In genomic region chr18:33745396-33745795, GRCh38 we compare ENCODE assay signal across 20 cellular contexts.
"Had no signal": no experiment of that assay in that cellular context is flagged by ENCODE, and none has a peak within 500 bp of the region (broad histone marks: within the 10 kb centered on the region; RNA-seq: fewer than 3 reads in every experiment).

No MANE protein-coding gene starts in this region.

- H3K4me1 ChIP-seq: colonic mucosa, esophagus squamous epithelium, left ventricle myocardium inferior, parathyroid adenoma, vagina had no signal

- ATAC-seq: activated CD8-positive, alpha-beta T cell treated with anti-CD3 and anti-CD28 coated beads, Interleukin-2, amount 10 ng/mL, durations not matched to agents 7 days and 5 days; activated naive CD4-positive, alpha-beta T cell treated with anti-CD3 and anti-CD28 coated beads, Interleukin-2, amount 50 U/mL, for 72 hours; mucosa of descending colon; naive thymus-derived CD4-positive, alpha-beta T cell; stimulated activated memory B cell treated with anti-CD40 and anti-IgM and Interleukin-4, amounts not matched to agents 10 μg/mL and 1 μg/mL and 100 μg/mL, for 72 hours had no signal

- H3K36me3 ChIP-seq: colonic mucosa, esophagus squamous epithelium had no signal

- H3K36me3 Mint-ChIP-seq: memory B cell; naive thymus-derived CD4-positive, alpha-beta T cell; stimulated activated memory B cell treated with anti-CD40 and anti-IgM and Interleukin-4, amounts not matched to agents 10 μg/mL and 1 μg/mL and 100 μg/mL, for 72 hours had no signal

- H3K27ac ChIP-seq: colonic mucosa, esophagus squamous epithelium, left ventricle myocardium inferior, parathyroid adenoma, tibial nerve, vagina had no signal

- H3K9me3 ChIP-seq: colonic mucosa, esophagus squamous epithelium, left ventricle myocardium inferior, mucosa of descending colon, tibial nerve, vagina had no signal

- H3K79me2 ChIP-seq: parathyroid adenoma had no signal

- H3K4me3 Mint-ChIP-seq: activated CD4-positive, alpha-beta T cell treated with anti-CD3 and anti-CD28 coated beads, Interleukin-2, amount 10 ng/mL, durations not matched to agents 24 days and 14 days; activated CD8-positive, alpha-beta T cell treated with anti-CD3 and anti-CD28 coated beads, Interleukin-2, amount 10 ng/mL, durations not matched to agents 7 days and 5 days; memory B cell; naive thymus-derived CD4-positive, alpha-beta T cell; stimulated activated memory B cell treated with anti-CD40 and anti-IgM and Interleukin-4, amounts not matched to agents 10 μg/mL and 1 μg/mL and 100 μg/mL, for 72 hours had no signal

- H3K27me3 Mint-ChIP-seq: activated CD4-positive, alpha-beta T cell treated with anti-CD3 and anti-CD28 coated beads, Interleukin-2, amount 10 ng/mL, durations not matched to agents 24 days and 14 days; naive thymus-derived CD4-positive, alpha-beta T cell; stimulated activated memory B cell treated with anti-CD40 and anti-IgM and Interleukin-4, amounts not matched to agents 10 μg/mL and 1 μg/mL and 100 μg/mL, for 72 hours had no signal

- H3K4me1 Mint-ChIP-seq: activated CD4-positive, alpha-beta T cell treated with anti-CD3 and anti-CD28 coated beads, Interleukin-2, amount 10 ng/mL, durations not matched to agents 24 days and 14 days; memory B cell; naive thymus-derived CD4-positive, alpha-beta T cell; stimulated activated memory B cell treated with anti-CD40 and anti-IgM and Interleukin-4, amounts not matched to agents 10 μg/mL and 1 μg/mL and 100 μg/mL, for 72 hours had no signal

- H3K4me3 ChIP-seq: colonic mucosa, esophagus squamous epithelium, left ventricle myocardium inferior, mucosa of descending colon, tibial nerve, vagina had no signal

- H3K27ac Mint-ChIP-seq: activated CD4-positive, alpha-beta T cell treated with anti-CD3 and anti-CD28 coated beads, Interleukin-2, amount 10 ng/mL, durations not matched to agents 24 days and 14 days; activated CD8-positive, alpha-beta T cell treated with anti-CD3 and anti-CD28 coated beads, Interleukin-2, amount 10 ng/mL, durations not matched to agents 7 days and 5 days; activated naive CD4-positive, alpha-beta T cell treated with anti-CD3 and anti-CD28 coated beads, Interleukin-2, amount 50 U/mL, for 72 hours; memory B cell; naive thymus-derived CD4-positive, alpha-beta T cell; stimulated activated memory B cell treated with anti-CD40 and anti-IgM and Interleukin-4, amounts not matched to agents 10 μg/mL and 1 μg/mL and 100 μg/mL, for 72 hours had no signal

- H3K27me3 ChIP-seq: colonic mucosa, esophagus squamous epithelium, tibial nerve, vagina had no signal

- H2AFZ ChIP-seq: parathyroid adenoma had no signal

- DNase-seq: activated CD4-positive, alpha-beta T cell treated with anti-CD3 and anti-CD28 coated beads, Interleukin-2, amount 10 ng/mL, durations not matched to agents 24 days and 14 days; activated CD4-positive, CD25-positive, alpha-beta regulatory T cell; activated CD8-positive, alpha-beta memory T cell treated with anti-CD3 and anti-CD28 coated beads, Interleukin-2, amount 50 U/mL, for 4 hours; activated CD8-positive, alpha-beta T cell treated with anti-CD3 and anti-CD28 coated beads, Interleukin-2, amount 10 ng/mL, durations not matched to agents 7 days and 5 days; activated gamma-delta T cell; activated T-cell treated with anti-CD3 and anti-CD28 coated beads, Interleukin-2, amount 50 U/mL, for 48 hours; central memory CD4-positive, alpha-beta T cell; colonic mucosa; esophagus squamous epithelium; kidney; left ventricle myocardium inferior; mucosa of descending colon; naive thymus-derived CD4-positive, alpha-beta T cell; stimulated activated CD4-positive, alpha-beta T cell treated with anti-CD3 and anti-CD28 coated beads, Interleukin-12 subunit alpha, Interleukin-12 subunit beta, amount 100 ng/mL, for 4 hours had no signal

- H3K9me3 Mint-ChIP-seq: memory B cell; stimulated activated memory B cell treated with anti-CD40 and anti-IgM and Interleukin-4, amounts not matched to agents 10 μg/mL and 1 μg/mL and 100 μg/mL, for 72 hours had no signal
